19 cellular contexts compared by ENCODE assay signal in genomic region chr14:94707494-94707893, GRCh38.
DNase-seq lines count a peak whose midpoint lies in the region; ATAC-seq and TF ChIP-seq lines count a peak whose summit lies in the region.
"Had no signal": no experiment of that assay in that cellular context is flagged by ENCODE, and none has a peak within 500 bp of the region (broad histone marks: within the 10 kb centered on the region; RNA-seq: fewer than 3 reads in every experiment).

No MANE protein-coding gene starts in this region.

- no peak overlapping the region for H3K4me2 ChIP-seq in osteoblast (ENCODE audit: insufficient read depth, low read length)

- DNase-seq in NAMALWA (ENCODE audit: low spot score) (peak; percentile 23), ecto neural progenitor cell (ENCODE audit: low spot score) (peak; percentile 74), osteoblast (ENCODE audit: insufficient read length, low spot score, missing footprints) (no peak), Calu3 (no peak)
- DNase-seq: activated CD4-positive, alpha-beta T cell treated with anti-CD3 and anti-CD28 coated beads for 36 hours; Caco-2; glutamatergic neuron; immature natural killer cell; NCI-H1105; NCI-H2107; NCI-H510A; SW 1271; trophoblast cell had no signal

- no peak for ATAC-seq in HG03469 (IDR thresholded peaks at IDR 0.05; ENCODE audit: unreplicated experiment)
- ATAC-seq in GM19351 (IDR thresholded peaks at IDR 0.05; ENCODE audit: unreplicated experiment), result no peak
- ATAC-seq: activated CD4-positive, alpha-beta T cell treated with anti-CD3 and anti-CD28 coated beads for 36 hours had no signal

- H3K4me1 ChIP-seq in osteoblast (ENCODE audit: insufficient read depth, low read length), result no peaks in the 10 kb centered on the region
- H3K4me1 ChIP-seq: ascending aorta, Caco-2 had no signal

- no peaks in the 10 kb centered on the region for H4K20me1 ChIP-seq in osteoblast (ENCODE audit: insufficient read depth, low read length)

- TF ChIP-seq CTCF in GM12873 (IDR thresholded peaks at IDR 0.05; ENCODE audit: insufficient read depth, low read depth, low read length, missing control alignments) (peak; percentile 23), osteoblast (IDR thresholded peaks at IDR 0.05; ENCODE audit: extremely low read depth, low read depth, low read length) (peak; percentile 12), Calu3 (IDR thresholded peaks at IDR 0.05; ENCODE audit: unreplicated experiment) (no peak)

- CTCF ChIA-PET in Calu3 (lab: Charles Lee), result no interaction called here

- intact Hi-C loops in Calu3 (cut with micrococcal nuclease; ENCODE audit: unreplicated experiment), result no loop called here

- peaks cover 64% of the 10 kb centered on the region for H3K27me3 Mint-ChIP-seq in Calu3 (ENCODE audit: unreplicated experiment)

- no peak overlapping the region for H2AFZ ChIP-seq in osteoblast (ENCODE audit: low read length)

- no peak overlapping the region for H3K4me3 Mint-ChIP-seq in Calu3 (ENCODE audit: low read depth, unreplicated experiment)
- H3K4me3 Mint-ChIP-seq: activated CD4-positive, alpha-beta T cell treated with anti-CD3 and anti-CD28 coated beads for 36 hours; activated naive CD4-positive, alpha-beta T cell treated with anti-CD3 and anti-CD28 coated beads, Interleukin-2, amount 50 U/mL, for 24 hours; immature natural killer cell; neural crest cell had no signal

- no peaks in the 10 kb centered on the region for H3K36me3 ChIP-seq in osteoblast (ENCODE audit: insufficient read depth, low read length)
- H3K36me3 ChIP-seq: ascending aorta had no signal

- no peak overlapping the region for H3K4me3 ChIP-seq in osteoblast (ENCODE audit: insufficient read depth, low read length)
- H3K4me3 ChIP-seq: ascending aorta had no signal

- no peak overlapping the region for H3K27ac ChIP-seq in osteoblast (ENCODE audit: low read depth, low read length)
- H3K27ac ChIP-seq: ascending aorta had no signal

- H3K9me3 Mint-ChIP-seq in Calu3 (ENCODE audit: low read depth, unreplicated experiment), result no peaks in the 10 kb centered on the region
- H3K9me3 Mint-ChIP-seq: activated naive CD4-positive, alpha-beta T cell treated with anti-CD3 and anti-CD28 coated beads, Interleukin-2, amount 50 U/mL, for 24 hours; neural crest cell had no signal

- peaks cover 15% of the 10 kb centered on the region for H3K27me3 ChIP-seq in osteoblast (ENCODE audit: insufficient read depth, low read length)
- H3K27me3 ChIP-seq: ascending aorta had no signal

- H3K36me3 Mint-ChIP-seq in Calu3 (ENCODE audit: insufficient read depth, unreplicated experiment), result no peaks in the 10 kb centered on the region
- H3K36me3 Mint-ChIP-seq: activated naive CD4-positive, alpha-beta T cell treated with anti-CD3 and anti-CD28 coated beads, Interleukin-2, amount 50 U/mL, for 24 hours; immature natural killer cell had no signal

- no peaks in the 10 kb centered on the region for H3K79me2 ChIP-seq in osteoblast (ENCODE audit: insufficient read depth, low read length)

- no TSS peak for BruUV-seq in Calu3 (replicated peaks; lab: Mats Ljungman, UMichigan)

- peaks cover 7% of the 10 kb centered on the region for H3K4me1 Mint-ChIP-seq in Calu3 (ENCODE audit: low read depth, unreplicated experiment)
- H3K4me1 Mint-ChIP-seq: activated CD4-positive, alpha-beta T cell treated with anti-CD3 and anti-CD28 coated beads for 36 hours; activated naive CD4-positive, alpha-beta T cell treated with anti-CD3 and anti-CD28 coated beads, Interleukin-2, amount 50 U/mL, for 24 hours; immature natural killer cell; neural crest cell had no signal

- no peaks in the 10 kb centered on the region for H3K9me3 ChIP-seq in osteoblast (ENCODE audit: low read depth, low read length)
- H3K9me3 ChIP-seq: ascending aorta, Caco-2 had no signal

- no peak overlapping the region for H3K27ac Mint-ChIP-seq in Calu3 (ENCODE audit: unreplicated experiment)
- H3K27ac Mint-ChIP-seq: activated CD4-positive, alpha-beta T cell treated with anti-CD3 and anti-CD28 coated beads for 36 hours; activated naive CD4-positive, alpha-beta T cell treated with anti-CD3 and anti-CD28 coated beads, Interleukin-2, amount 50 U/mL, for 24 hours; immature natural killer cell had no signal

Comparison
In these comparisons a context has a peak if more than half of its experiments do, and no peak if none do; other contexts are left out.
1. DNase-seq: peak in NAMALWA (single experiment) and ecto neural progenitor cell (single experiment); none in osteoblast (single experiment) and Calu3 (single experiment).